ENCODE assay signal across 10 cellular contexts in genomic region chr5:40485021-40485998, GRCh38.
DNase-seq lines count a peak whose midpoint lies in the region; ATAC-seq, FAIRE-seq and TF ChIP-seq lines count a peak whose summit lies in the region.
"Had no signal": no experiment of that assay in that cellular context is flagged by ENCODE, and none has a peak within 500 bp of the region (broad histone marks: within the 10 kb centered on the region; RNA-seq: fewer than 3 reads in every experiment).

No MANE protein-coding gene starts in this region.

- intact Hi-C loops in dendritic cell treated with granulocyte-macrophage colony-stimulating factor and Interleukin-4, amounts not matched to agents 40 ng/mL and 50 ng/mL, for 4 days (cut with micrococcal nuclease), result loop anchor here (2.0 kb wide), 1 partner anchor 195 kb away; no protein-coding TSS in a partner anchor
- intact Hi-C loops in transverse colon (cut with DNase I; ENCODE audit: low total_unique reads), result no loop called here

- no peaks in the 10 kb centered on the region for H3K27me3 ChIP-seq in transverse colon

- H3K4me1 ChIP-seq in transverse colon, result no peaks in the 10 kb centered on the region

- no peak for TF ChIP-seq POLR2A in transverse colon (IDR thresholded peaks at IDR 0.05)

- WGBS in transverse colon (ENCODE audit: low coverage in 1 of 2), 2 donors, result 62 to 66% methylated on average over 8 to 10 of the region's 10 CpGs

- H3K9me3 Mint-ChIP-seq in dendritic cell treated with granulocyte-macrophage colony-stimulating factor and Interleukin-4, amounts not matched to agents 40 ng/mL and 50 ng/mL, for 4 days, result no peaks in the 10 kb centered on the region

- ATAC-seq in GM21529 (IDR thresholded peaks at IDR 0.05; ENCODE audit: unreplicated experiment) (peak; percentile 62), HG03520 (IDR thresholded peaks at IDR 0.05; ENCODE audit: unreplicated experiment) (peak; percentile 46)

- TF ChIP-seq EP300 in transverse colon (IDR thresholded peaks at IDR 0.05; ENCODE audit: low read depth), result no peak

- H3K4me3 Mint-ChIP-seq in dendritic cell treated with granulocyte-macrophage colony-stimulating factor and Interleukin-4, amounts not matched to agents 40 ng/mL and 50 ng/mL, for 4 days, result no peak overlapping the region

- DNase-seq in GM18507 (ENCODE audit: extremely low spot score, insufficient read length, low read depth) (no peak), inferior parietal cortex (ENCODE audit: extremely low spot score) (no peak), transverse colon (no peak), iPS-NIHi7 (ENCODE audit: extremely low spot score) (no peak), T-helper 2 cell (no peak)

- H3K27ac ChIP-seq in transverse colon, result peak overlapping the region in 1 of 4 donors; percentile 15

- H3K4me1 Mint-ChIP-seq in dendritic cell treated with granulocyte-macrophage colony-stimulating factor and Interleukin-4, amounts not matched to agents 40 ng/mL and 50 ng/mL, for 4 days (ENCODE audit: low read depth), result peaks cover 64% of the 10 kb centered on the region

- no peaks in the 10 kb centered on the region for H3K36me3 ChIP-seq in transverse colon

- TF ChIP-seq CTCF in transverse colon (IDR thresholded peaks at IDR 0.05), result no peak

- no peaks in the 10 kb centered on the region for H3K27me3 Mint-ChIP-seq in dendritic cell treated with granulocyte-macrophage colony-stimulating factor and Interleukin-4, amounts not matched to agents 40 ng/mL and 50 ng/mL, for 4 days

- in situ Hi-C loops in transverse colon (cut with MboI; ENCODE audit: low pct_ligation_motif_present in 1 of 4, low pct_unique_long_range_greater_than_20kb in 1 of 4, low sequenced_read_pairs in 3 of 4), result no loop called here

- peak; percentile 91 for FAIRE-seq in GM18507 (lab: Jason Lieb, UNC)
- FAIRE-seq: keratinocyte, RCC 7860 had no signal

- no peaks in the 10 kb centered on the region for H3K9me3 ChIP-seq in transverse colon

- H3K27ac Mint-ChIP-seq in dendritic cell treated with granulocyte-macrophage colony-stimulating factor and Interleukin-4, amounts not matched to agents 40 ng/mL and 50 ng/mL, for 4 days, result peak overlapping the region; percentile 79

- H3K4me3 ChIP-seq in transverse colon, result no peak overlapping the region

- H3K36me3 Mint-ChIP-seq in dendritic cell treated with granulocyte-macrophage colony-stimulating factor and Interleukin-4, amounts not matched to agents 40 ng/mL and 50 ng/mL, for 4 days (ENCODE audit: low read depth), result no peaks in the 10 kb centered on the region
